8 cellular contexts compared by ENCODE assay signal in genomic region chrX:136909119-136909705, GRCh38. TPM values are rescaled to one million over a fixed set of nuclear protein-coding genes. Genes with fewer than 3 reads are reported as not detected.
DNase-seq lines count a peak whose midpoint lies in the region; ATAC-seq and TF ChIP-seq lines count a peak whose summit lies in the region.

No MANE protein-coding gene starts in this region.

- H3K4me3 ChIP-seq in Loucy (ENCODE audit: low read length, poor library complexity, severe bottlenecking) (peak overlapping the region; percentile 81), neuron (ENCODE audit: low read length) (peak overlapping the region; percentile 76), subcutaneous abdominal adipose tissue (ENCODE audit: low read depth in 1 of 5, low read length in 5 of 5) (peak overlapping the region; percentile 72 to 80 (median 78))

- no peaks in the 10 kb centered on the region for H3F3A ChIP-seq in Loucy (ENCODE audit: low read depth)

- peak; percentile 78 for ATAC-seq in foreskin keratinocyte

- DNase-seq in EH (ENCODE audit: low read depth) (peak; percentile 81), H4 (ENCODE audit: low spot score) (peak; percentile 74), SIG-M5 (lab: John Stamatoyannopoulos, UW) (peak; percentile 27), activated gamma-delta T cell treated with Interleukin-2 at 50 U/mL for 16 hours (peak; percentile 65), foreskin keratinocyte (peak; percentile 32 to 59)

- H3K27me3 ChIP-seq in Loucy (ENCODE audit: insufficient read depth, low read length, poor library complexity, severe bottlenecking) (no peaks in the 10 kb centered on the region), foreskin keratinocyte (no peaks in the 10 kb centered on the region), neuron (ENCODE audit: insufficient read depth, low read length) (no peaks in the 10 kb centered on the region), subcutaneous abdominal adipose tissue (ENCODE audit: control insufficient read depth in 5 of 5, insufficient read depth in 4 of 5, low read length in 5 of 5) (peaks cover 0 to 3% (median 2%) of the 10 kb centered on the region in 5 donors)

- TF ChIP-seq CTCF in Loucy (conservative IDR thresholded peaks at IDR 0.05; ENCODE audit: low read length) = no peak
- TF ChIP-seq CTCF in foreskin keratinocyte (conservative IDR thresholded peaks at IDR 0.05) = no peak

- H2AFZ ChIP-seq in Loucy (ENCODE audit: low read length) (peak overlapping the region; percentile 96), neuron (ENCODE audit: low read depth, low read length) (peak overlapping the region; percentile 27)

- H3K36me3 ChIP-seq in Loucy (ENCODE audit: insufficient read depth, low read length) (no peaks in the 10 kb centered on the region), neuron (ENCODE audit: insufficient read depth, low read length) (no peaks in the 10 kb centered on the region), subcutaneous abdominal adipose tissue (ENCODE audit: control insufficient read depth in 5 of 5, insufficient read depth in 5 of 5, low read length in 5 of 5) (no peaks in the 10 kb centered on the region)

- peak overlapping the region; percentile 90 for H3K4me2 ChIP-seq in Loucy (ENCODE audit: low read depth, low read length, poor library complexity, severe bottlenecking)

- H3K9ac ChIP-seq in Loucy (ENCODE audit: low read depth, low read length, poor library complexity, severe bottlenecking) (peak overlapping the region; percentile 77), subcutaneous abdominal adipose tissue (ENCODE audit: low read length in 5 of 5) (peak overlapping the region in 3 of 5 donors; percentile 58 to 73 (median 65))

- H3K4me1 ChIP-seq in Loucy (ENCODE audit: insufficient read depth, low read length, poor library complexity, severe bottlenecking) = peaks cover 6% of the 10 kb centered on the region
- H3K4me1 ChIP-seq in foreskin keratinocyte = peaks cover 7% of the 10 kb centered on the region
- H3K4me1 ChIP-seq in neuron (ENCODE audit: insufficient read depth, low read length) = peaks cover 11% of the 10 kb centered on the region
- H3K4me1 ChIP-seq in subcutaneous abdominal adipose tissue (ENCODE audit: control insufficient read depth in 5 of 5, insufficient read depth in 5 of 5, low read length in 5 of 5) = peaks cover 0 to 19% (median 11%) of the 10 kb centered on the region in 5 donors

- H3K9me2 ChIP-seq in Loucy (replicated peaks; ENCODE audit: low read depth, low read length) = no peaks in the 10 kb centered on the region

- no peak overlapping the region for H3K27ac ChIP-seq in foreskin keratinocyte
- peak overlapping the region; percentile 72 for H3K27ac ChIP-seq in subcutaneous abdominal adipose tissue (ENCODE audit: low read depth, low read length)

- H3K79me2 ChIP-seq in Loucy (ENCODE audit: insufficient read depth, low read length) = no peaks in the 10 kb centered on the region

- H4K20me1 ChIP-seq in Loucy (ENCODE audit: insufficient read depth, low read length, poor library complexity, severe bottlenecking) = no peaks in the 10 kb centered on the region

- H3K9me3 ChIP-seq in Loucy (ENCODE audit: insufficient read depth, low read depth, low read length) = no peaks in the 10 kb centered on the region
- no peaks in the 10 kb centered on the region for H3K9me3 ChIP-seq in neuron (ENCODE audit: low read length)
- no peaks in the 10 kb centered on the region for H3K9me3 ChIP-seq in subcutaneous abdominal adipose tissue (ENCODE audit: control insufficient read depth in 5 of 5, low read length in 5 of 5)

RNA-seq across cellular contexts. Expression of gene RBMX, which starts 28.7 kb away (rescaled TPM):
- 690 and 772 TPM in 2 replicates for total RNA-seq in H4 (2014; rRNA removed; shearing (Covaris generic))
- total RNA-seq in foreskin keratinocyte = 227 and 257 TPM in 2 replicates
- 123 and 153 TPM in 2 replicates for polyA plus RNA-seq in foreskin keratinocyte

Comparison
In these comparisons a context has a peak if more than half of its experiments do, and no peak if none do; other contexts are left out.
1. DNase-seq: peak in every context shown above with its lines; median percentile 81 in EH; 74 in H4; 65 in activated gamma-delta T cell treated with Interleukin-2 at 50 U/mL for 16 hours; 46 in foreskin keratinocyte; 27 in SIG-M5.